ENCODE assay signal across 21 cellular contexts in genomic region chr16:59971264-59971663, GRCh38.
DNase-seq lines count a peak whose midpoint lies in the region; ATAC-seq, FAIRE-seq and TF ChIP-seq lines count a peak whose summit lies in the region.
"Had no signal": no experiment of that assay in that cellular context is flagged by ENCODE, and none has a peak within 500 bp of the region (broad histone marks: within the 10 kb centered on the region; RNA-seq: fewer than 3 reads in every experiment).

No MANE protein-coding gene starts in this region.

- TF ChIP-seq POLR2A in A549 (IDR thresholded peaks at IDR 0.05; ENCODE audit: low read length) = no peak
- TF ChIP-seq POLR2A in endothelial cell of umbilical vein (IDR thresholded peaks at IDR 0.05; ENCODE audit: low read depth, low read length) = no peak

- H3K27ac ChIP-seq in A549 (0 out of 6 replicates have a peak overlapping the region, but pooled peaks of 1 of the 2 experiments have one; percentile 14), endothelial cell of umbilical vein (ENCODE audit: insufficient read depth, low read depth, low read length) (no peak overlapping the region)
- H3K27ac ChIP-seq: RWPE1, SK-N-MC had no signal

- no peaks in the 10 kb centered on the region for H3K27me3 ChIP-seq in endothelial cell of umbilical vein (ENCODE audit: control insufficient read depth in 2 of 2, insufficient read depth in 2 of 2, low read length in 2 of 2)

- CTCF ChIA-PET in A549 (lab: Yijun Ruan, JAX) = no interaction called here
- CTCF ChIA-PET in endothelial cell of umbilical vein (lab: Charles Lee) = no interaction called here

- no TSS peak for BruUV-seq in endothelial cell of umbilical vein (replicated peaks; lab: Mats Ljungman, UMichigan)

- TF ChIP-seq EP300 in A549 (IDR thresholded peaks at IDR 0.05) = no peak

- no peak for TF ChIP-seq RAD21 in A549 (conservative IDR thresholded peaks at IDR 0.05 in 1 of 2, IDR thresholded peaks at IDR 0.05 in 1 of 2)

- H3K9me3 ChIP-seq in A549 (peaks cover 6% of the 10 kb centered on the region; the same call in 1 of the 3 replicates), endothelial cell of umbilical vein (replicated peaks; ENCODE audit: control insufficient read depth, insufficient read depth, low read length) (no peaks in the 10 kb centered on the region)

- H3K4me3 Mint-ChIP-seq in activated T-cell treated with anti-CD3 and anti-CD28 coated beads, Interleukin-2, amount 50 U/mL, for 24 hours = no peak overlapping the region

- no peak for ATAC-seq in A549
- no peak for ATAC-seq in GM19395 (IDR thresholded peaks at IDR 0.05; ENCODE audit: unreplicated experiment)
- no peak for ATAC-seq in HG03457 (IDR thresholded peaks at IDR 0.05; ENCODE audit: unreplicated experiment)

- no peaks in the 10 kb centered on the region for H3K36me3 Mint-ChIP-seq in activated T-cell treated with anti-CD3 and anti-CD28 coated beads, Interleukin-2, amount 50 U/mL, for 24 hours (ENCODE audit: low read depth)

- POLR2A ChIA-PET in A549 (lab: Yijun Ruan, JAX) = no interaction called here
- POLR2A ChIA-PET in endothelial cell of umbilical vein (lab: Charles Lee) = no interaction called here

- no peaks in the 10 kb centered on the region for H3K36me3 ChIP-seq in endothelial cell of umbilical vein (ENCODE audit: control insufficient read depth in 2 of 2, extremely low read depth in 1 of 2, insufficient read depth in 2 of 2, low read length in 2 of 2)

- dilution Hi-C loops in endothelial cell of umbilical vein (cut with MboI; ENCODE audit: extremely low pct_ligation_motif_present, low sequenced_read_pairs) = no loop called here

- 27% methylated on average over 3 of the region's 3 CpGs for WGBS in A549 (ENCODE audit: missing lambda C conversion rate)

- peaks cover 14% of the 10 kb centered on the region for H3K4me1 ChIP-seq in A549
- H3K4me1 ChIP-seq in endothelial cell of umbilical vein (ENCODE audit: control insufficient read depth, extremely low read depth, insufficient read depth, low read length) = peaks cover 7% of the 10 kb centered on the region

- H3K4me1 Mint-ChIP-seq in activated T-cell treated with anti-CD3 and anti-CD28 coated beads, Interleukin-2, amount 50 U/mL, for 24 hours (ENCODE audit: low read depth) = no peaks in the 10 kb centered on the region

- no peaks in the 10 kb centered on the region for H3K9me1 ChIP-seq in endothelial cell of umbilical vein (replicated peaks; ENCODE audit: control insufficient read depth, extremely low read depth, insufficient read depth, low read length)

- H4K20me1 ChIP-seq in endothelial cell of umbilical vein (replicated peaks; ENCODE audit: control insufficient read depth, extremely low read depth, insufficient read depth, low read length) = no peaks in the 10 kb centered on the region

- no peak for TF ChIP-seq CTCF in A549 (IDR thresholded peaks at IDR 0.05)
- TF ChIP-seq CTCF in endothelial cell of umbilical vein (IDR thresholded peaks at IDR 0.05; ENCODE audit: extremely low read depth in 1 of 2, insufficient read depth in 1 of 2, low read depth in 1 of 2, low read length in 2 of 2) = no peak

- H3K4me2 ChIP-seq in A549 (peak overlapping the region; percentile 30), endothelial cell of umbilical vein (ENCODE audit: insufficient read depth, low read length) (peak overlapping the region; percentile 57)

- FAIRE-seq in A549 (lab: Jason Lieb, UNC) (no peak), endothelial cell of umbilical vein (lab: Jason Lieb, UNC) (peak; percentile 82)

- H3K27me3 Mint-ChIP-seq in activated T-cell treated with anti-CD3 and anti-CD28 coated beads, Interleukin-2, amount 50 U/mL, for 24 hours = no peaks in the 10 kb centered on the region

- peak overlapping the region; percentile 72 for H2AFZ ChIP-seq in endothelial cell of umbilical vein (ENCODE audit: low read depth, low read length)

- no peak overlapping the region for H3K9ac ChIP-seq in endothelial cell of umbilical vein (replicated peaks; ENCODE audit: extremely low read depth, insufficient read depth, low read length)

- H3K79me2 ChIP-seq in endothelial cell of umbilical vein (ENCODE audit: control insufficient read depth, insufficient read depth, low read length) = no peaks in the 10 kb centered on the region

- H3K4me3 ChIP-seq in A549 = no peak overlapping the region
- H3K4me3 ChIP-seq in endothelial cell of umbilical vein (replicated peaks in 1 of 3; ENCODE audit: insufficient read depth in 1 of 3, low read depth in 1 of 3, low read length in 3 of 3) = no peak overlapping the region
- H3K4me3 ChIP-seq: SK-N-MC had no signal

- H3K27ac Mint-ChIP-seq in activated T-cell treated with anti-CD3 and anti-CD28 coated beads, Interleukin-2, amount 50 U/mL, for 24 hours = no peak overlapping the region

- peak in 1 of 2 experiments; percentile 1 for DNase-seq in A549 (ENCODE audit: low read depth in 1 of 2, low spot score in 1 of 2)
- DNase-seq in HS-5 (ENCODE audit: low read depth) = peak; percentile 10
- DNase-seq in endothelial cell of umbilical vein (ENCODE audit: low read depth, low spot score) = peak; percentile 71
- DNase-seq in glomerular endothelial cell (ENCODE audit: extremely low read depth, low read depth, low spot score) = peak; percentile 29
- no peak for DNase-seq in activated T-cell treated with anti-CD3 and anti-CD28 coated beads, Interleukin-2, amount 50 U/mL, for 24 hours
- DNase-seq: 8988T, DMS153, DND-41, GOT3, HCEC 1CT, NCI-H1105 treated with DMSO at 0.1 percent for 48 hours, NCI-H146, NCI-H1930, NCI-H2107, NCI-H446 treated with DMSO at 0.1 percent for 48 hours, NCI-H526, SHP77 treated with DMSO at 0.1 percent for 48 hours had no signal

- peaks cover 18% of the 10 kb centered on the region for H3K9me3 Mint-ChIP-seq in activated T-cell treated with anti-CD3 and anti-CD28 coated beads, Interleukin-2, amount 50 U/mL, for 24 hours

- intact Hi-C loops in endothelial cell of umbilical vein (cut with micrococcal nuclease) = no loop called here

TF ChIP-seq in A549, 52 proteins besides CTCF, POLR2A, EP300 and RAD21:
- TF ChIP-seq CHD2 (IDR thresholded peaks at IDR 0.05; ENCODE audit: low read length, partially characterized antibody) (no peak), ZSCAN20 (CRISPR knock-in tag; IDR thresholded peaks at IDR 0.05) (no peak), CEBPB (IDR thresholded peaks at IDR 0.05) (no peak), HDAC2 (IDR thresholded peaks at IDR 0.05) (no peak), RARB (CRISPR knock-in tag; IDR thresholded peaks at IDR 0.05) (no peak), TFCP2L1 (CRISPR knock-in tag; IDR thresholded peaks at IDR 0.05) (no peak), MAZ (IDR thresholded peaks at IDR 0.05; ENCODE audit: borderline replicate concordance, low read depth, low read length) (no peak), ZFP36 (IDR thresholded peaks at IDR 0.05; ENCODE audit: borderline replicate concordance, partially characterized antibody) (no peak), HEYL (CRISPR knock-in tag; IDR thresholded peaks at IDR 0.05) (no peak), PHF8 (IDR thresholded peaks at IDR 0.05; ENCODE audit: borderline replicate concordance, low read depth) (no peak), JUNB (IDR thresholded peaks at IDR 0.05) (no peak), PBX3 (IDR thresholded peaks at IDR 0.05) (no peak), KDM1A (IDR thresholded peaks at IDR 0.05; ENCODE audit: low read depth) (no peak), CBX2 (IDR thresholded peaks at IDR 0.05; ENCODE audit: borderline replicate concordance, low read depth) (no peak), FOSB (CRISPR knock-in tag; IDR thresholded peaks at IDR 0.05) (no peak)
TF ChIP-seq in A549: peak in this region for 0.

TF ChIP-seq in endothelial cell of umbilical vein, 7 proteins besides CTCF, POLR2A, EP300 and RAD21:
- TF ChIP-seq MYC (IDR thresholded peaks at IDR 0.05; ENCODE audit: low read depth, low read length) = no peak
- TF ChIP-seq MAX (IDR thresholded peaks at IDR 0.05; ENCODE audit: insufficient read depth, insufficient read length) = no peak
- TF ChIP-seq GATA2 (IDR thresholded peaks at IDR 0.05; ENCODE audit: insufficient read depth, insufficient read length, low read depth, low read length) = no peak
- TF ChIP-seq FOS (IDR thresholded peaks at IDR 0.05; ENCODE audit: borderline replicate concordance, insufficient read depth, low read length) = peak; percentile 62
